ENCODE assay signal across 15 cellular contexts in genomic region chr20:37376791-37377190, GRCh38.
"Had no signal": no experiment of that assay in that cellular context is flagged by ENCODE, and none has a peak within 500 bp of the region (broad histone marks: within the 10 kb centered on the region; RNA-seq: fewer than 3 reads in every experiment).

No MANE protein-coding gene starts in this region.

- H3K27ac ChIP-seq: ascending aorta, foreskin keratinocyte, right atrium auricular region, suprapubic skin, upper lobe of left lung, VCaP had no signal

- H3K27me3 ChIP-seq: ascending aorta, foreskin keratinocyte, right atrium auricular region, suprapubic skin, upper lobe of left lung had no signal

- H3K36me3 Mint-ChIP-seq: mesothelial cell of epicardium had no signal

- H3K9me3 Mint-ChIP-seq: activated CD4-positive, alpha-beta memory T cell treated with anti-CD3 and anti-CD28 coated beads, Interleukin-2, amount 10 ng/mL, durations not matched to agents 7 days and 5 days; activated naive CD8-positive, alpha-beta T cell treated with anti-CD3 and anti-CD28 coated beads, Interleukin-2, amount 50 U/mL, for 24 hours; mesothelial cell of epicardium had no signal

- H3K4me1 ChIP-seq: right atrium auricular region had no signal

- H3K27me3 Mint-ChIP-seq: activated CD4-positive, alpha-beta memory T cell treated with anti-CD3 and anti-CD28 coated beads, Interleukin-2, amount 10 ng/mL, durations not matched to agents 7 days and 5 days; activated CD4-positive, alpha-beta T cell treated with anti-CD3 and anti-CD28 coated beads for 36 hours; activated naive CD8-positive, alpha-beta T cell treated with anti-CD3 and anti-CD28 coated beads, Interleukin-2, amount 50 U/mL, for 24 hours had no signal

- H3K9me3 ChIP-seq: ascending aorta, right atrium auricular region, suprapubic skin, upper lobe of left lung had no signal

- H3K36me3 ChIP-seq: right atrium auricular region, suprapubic skin had no signal

- H3K4me3 ChIP-seq: ascending aorta, right atrium auricular region, suprapubic skin, upper lobe of left lung had no signal

- H3K4me3 Mint-ChIP-seq: activated CD4-positive, alpha-beta memory T cell treated with anti-CD3 and anti-CD28 coated beads, Interleukin-2, amount 10 ng/mL, durations not matched to agents 7 days and 5 days; activated CD4-positive, alpha-beta T cell treated with anti-CD3 and anti-CD28 coated beads for 36 hours; activated naive CD8-positive, alpha-beta T cell treated with anti-CD3 and anti-CD28 coated beads, Interleukin-2, amount 50 U/mL, for 24 hours; mesothelial cell of epicardium had no signal

- H3K27ac Mint-ChIP-seq: activated CD4-positive, alpha-beta memory T cell treated with anti-CD3 and anti-CD28 coated beads, Interleukin-2, amount 10 ng/mL, durations not matched to agents 7 days and 5 days; activated CD4-positive, alpha-beta T cell treated with anti-CD3 and anti-CD28 coated beads for 36 hours had no signal

- ATAC-seq: activated CD4-positive, alpha-beta T cell treated with anti-CD3 and anti-CD28 coated beads for 36 hours; foreskin keratinocyte had no signal

- DNase-seq: activated CD4-positive, alpha-beta memory T cell treated with anti-CD3 and anti-CD28 coated beads, Interleukin-2, amount 10 ng/mL, durations not matched to agents 7 days and 5 days; activated CD4-positive, alpha-beta T cell treated with anti-CD3 and anti-CD28 coated beads for 36 hours; activated naive CD4-positive, alpha-beta T cell treated with Interleukin-2 at 50 U/mL for 16 hours; activated T-cell treated with anti-CD3 and anti-CD28 coated beads, Interleukin-2, amount 50 U/mL, for 48 hours; foreskin keratinocyte; stimulated activated CD4-positive, alpha-beta T cell treated with anti-CD3 and anti-CD28 coated beads, Interleukin-1b, Interleukin-23, amount 100 ng/mL, for 48 hours; stimulated activated naive CD4-positive, alpha-beta T cell treated with Interleukin-2 at 50 U/mL for 16 hours; T-helper 9 cell had no signal
